Comparison of ENCODE assay signal across 10 cellular contexts in the genomic region with DNA sequence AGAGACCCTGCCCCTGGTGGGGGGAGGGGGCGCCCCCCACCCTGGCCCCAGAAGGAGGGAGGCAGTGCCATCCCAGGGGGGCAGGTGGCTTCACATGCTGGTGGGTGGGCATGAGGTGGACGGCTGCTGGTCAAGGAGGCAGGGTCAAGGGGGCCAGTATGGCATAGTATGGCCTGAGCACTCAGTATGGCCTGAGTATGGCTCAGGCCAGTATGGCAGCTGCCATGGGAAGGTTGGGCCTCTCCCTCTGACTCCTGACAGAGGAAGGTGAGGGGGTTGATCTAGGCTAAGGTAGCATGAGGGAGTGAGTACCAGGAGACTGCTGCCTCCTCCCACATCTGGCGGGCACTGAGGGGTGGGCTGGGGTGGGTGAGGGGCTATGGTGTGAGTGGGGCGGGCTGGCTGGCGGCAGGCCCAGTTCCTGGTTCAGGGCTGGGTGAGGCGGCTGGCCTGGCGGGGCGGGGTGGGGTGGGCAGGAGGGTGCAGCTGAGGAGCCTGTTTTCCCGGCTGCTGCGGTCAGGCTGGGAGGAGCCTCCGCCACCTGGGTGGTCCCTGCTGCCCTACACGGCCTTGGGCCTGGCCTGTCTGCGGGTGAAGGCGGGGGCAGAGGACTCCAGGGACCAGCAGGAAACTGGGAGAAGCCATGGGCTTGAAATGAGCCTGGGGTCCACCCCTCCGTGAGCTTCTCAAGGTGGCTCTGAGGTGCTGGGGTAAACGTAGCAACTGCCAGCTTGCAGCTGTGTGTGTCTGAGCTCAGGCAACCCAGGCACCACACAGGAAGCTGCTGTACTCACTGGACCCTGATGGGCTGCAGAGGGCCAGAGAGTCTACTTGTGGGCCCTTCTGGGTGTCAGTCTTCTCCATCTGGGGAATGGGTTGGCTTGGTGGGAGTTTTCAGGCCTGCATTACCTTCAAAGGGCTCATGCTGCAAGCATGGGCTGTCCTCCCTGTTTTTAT. TPM values are rescaled to one million over a fixed set of nuclear protein-coding genes. Genes with fewer than 3 reads are reported as not detected.
DNase-seq lines count a peak whose midpoint lies in the region; FAIRE-seq and TF ChIP-seq lines count a peak whose summit lies in the region.
"Had no signal": no experiment of that assay in that cellular context is flagged by ENCODE, and none has a peak within 500 bp of the region (broad histone marks: within the 10 kb centered on the region; RNA-seq: fewer than 3 reads in every experiment).

No MANE protein-coding gene starts in this region.

- H2AK5ac ChIP-seq in mesendoderm (ENCODE audit: low read length): no peak overlapping the region

- no peak overlapping the region for H2BK120ac ChIP-seq in mesendoderm (ENCODE audit: low read depth, low read length)

- H2BK5ac ChIP-seq in mesendoderm (ENCODE audit: low read length): no peak overlapping the region

- no peak overlapping the region for H3K56ac ChIP-seq in mesendoderm (ENCODE audit: low read length)

- intact Hi-C loops in adrenal gland (cut with DNase I): no loop called here

- DNase-seq in H4 (ENCODE audit: low spot score) (peak; percentile 46), adrenal gland (no peak), islet precursor cell (peak; percentile 76), small intestine (peak; percentile 22), mesendoderm (no peak), Kasumi-1 (lab: John Stamatoyannopoulos, UW) (no peak), NCI-H1417 (lab: John Stamatoyannopoulos, UW) (no peak)
- DNase-seq in stimulated activated CD4-positive, alpha-beta T cell treated with anti-CD3 and anti-CD28 coated beads, Interleukin-2, amount 100 ng/mL, for 48 hours: no peak

- no peak overlapping the region for H3K18ac ChIP-seq in mesendoderm (ENCODE audit: low read length)

- H3K9me3 ChIP-seq in adrenal gland (replicated peaks in 1 of 3) (no peaks in the 10 kb centered on the region), small intestine (ENCODE audit: control insufficient read depth, low read depth) (no peaks in the 10 kb centered on the region)
- H3K9me3 ChIP-seq: HAP-1 had no signal

- H2BK15ac ChIP-seq in mesendoderm (replicated peaks; ENCODE audit: low read depth): no peak overlapping the region

- peaks cover 52 to 64% of the 10 kb centered on the region in 2 donors for H3K4me1 ChIP-seq in adrenal gland (replicated peaks in 1 of 2)
- H3K4me1 ChIP-seq in small intestine (ENCODE audit: control insufficient read depth in 2 of 2, insufficient read depth in 1 of 2, low read depth in 1 of 2, low read length in 1 of 2): peaks cover 0 to 17% of the 10 kb centered on the region in 2 donors
- no peaks in the 10 kb centered on the region for H3K4me1 ChIP-seq in mesendoderm (ENCODE audit: control insufficient read depth, low read depth, low read length)
- H3K4me1 ChIP-seq: HAP-1 had no signal

- no peak overlapping the region for H3K23ac ChIP-seq in mesendoderm (ENCODE audit: low read length)

- H3K27me3 ChIP-seq in adrenal gland (no peaks in the 10 kb centered on the region), small intestine (ENCODE audit: control insufficient read depth in 2 of 2, insufficient read depth in 2 of 2, low read length in 2 of 2) (no peaks in the 10 kb centered on the region), mesendoderm (ENCODE audit: insufficient read depth, low read length, poor library complexity) (no peaks in the 10 kb centered on the region)

- H3K4me3 ChIP-seq in adrenal gland: no peak overlapping the region
- no peak overlapping the region for H3K4me3 ChIP-seq in small intestine (ENCODE audit: low read depth in 1 of 2, low read length in 2 of 2)
- H3K4me3 ChIP-seq in mesendoderm (ENCODE audit: low read length): no peak overlapping the region
- H3K4me3 ChIP-seq: HAP-1 had no signal

- TF ChIP-seq POLR2A in adrenal gland (IDR thresholded peaks at IDR 0.05): no peak

- 40 to 71% (median 50%) methylated on average over 2 to 16 of the region's 16 CpGs for WGBS in adrenal gland, 4 donors
- WGBS in small intestine, 3 donors: 35 to 45% (median 39%) methylated on average over 15 to 16 of the region's 16 CpGs
- no CpG with 5 or more reads among the region's 16 CpGs for WGBS in mesendoderm (ENCODE audit: extremely low coverage, insufficient coverage, low lambda C conversion rate)

- H3K4ac ChIP-seq in mesendoderm (ENCODE audit: low read depth, low read length): no peak overlapping the region

- no peaks in the 10 kb centered on the region for H3K79me2 ChIP-seq in mesendoderm (ENCODE audit: control insufficient read depth, insufficient read depth, low read length)

- no peak for FAIRE-seq in small intestine (lab: Jason Lieb, UNC)
- FAIRE-seq: colon had no signal

- H3K4me2 ChIP-seq in mesendoderm (ENCODE audit: low read length): no peak overlapping the region

- no peak overlapping the region for H3K9ac ChIP-seq in mesendoderm (ENCODE audit: low read length)

- H3K79me1 ChIP-seq in mesendoderm (ENCODE audit: low read length): no peaks in the 10 kb centered on the region

- no peak overlapping the region for H4K8ac ChIP-seq in mesendoderm (ENCODE audit: low read depth, low read length)

- H3K36me3 ChIP-seq in adrenal gland (replicated peaks in 1 of 2): no peaks in the 10 kb centered on the region
- H3K36me3 ChIP-seq in small intestine (ENCODE audit: control insufficient read depth in 2 of 2, insufficient read depth in 2 of 2, low read length in 2 of 2): no peaks in the 10 kb centered on the region
- no peaks in the 10 kb centered on the region for H3K36me3 ChIP-seq in mesendoderm (ENCODE audit: control insufficient read depth, insufficient read depth, low read length)
- H3K36me3 ChIP-seq: HAP-1 had no signal

- no peak for TF ChIP-seq CTCF in adrenal gland (IDR thresholded peaks at IDR 0.05)

- H4K5ac ChIP-seq in mesendoderm (ENCODE audit: low read length): no peak overlapping the region

- H3K27ac ChIP-seq in adrenal gland: peak overlapping the region in 4 of 5 donors; percentile 36 to 87 (median 74)
- H3K27ac ChIP-seq in small intestine (ENCODE audit: low read depth in 1 of 2, low read length in 1 of 2): peak overlapping the region in 1 of 2 donors; percentile 63
- no peak overlapping the region for H3K27ac ChIP-seq in mesendoderm (ENCODE audit: low read depth, low read length)

RNA-seq across cellular contexts. Expression of gene RAI1, which starts 57.0 kb away (rescaled TPM):
- 2.4 and 3.6 TPM in 2 replicates for total RNA-seq in H4 (2014; rRNA removed; shearing (Covaris generic))
- 10 to 100 TPM; 14.7 to 37.3 (median 28.1) TPM for total RNA-seq in adrenal gland
- 10 to 100 TPM in 2 of 3 donors, 1 to 10 TPM in 1; 4.2 to 31.2 (median 14.6) TPM for polyA plus RNA-seq in adrenal gland
- polyA plus RNA-seq in small intestine: 1 to 10 TPM; 2.4 to 9.3 (median 3.1) TPM
- 0.60 TPM for polyA plus RNA-seq in mesendoderm (2013, experiment 1 of 2)
- 0.69 TPM for polyA plus RNA-seq in mesendoderm (2013, experiment 2 of 2)

Comparison
In these comparisons a context has a peak if more than half of its experiments do, and no peak if none do; other contexts are left out.
1. DNase-seq: peak in H4 (single experiment), islet precursor cell (single experiment) and small intestine (single experiment); none in adrenal gland (0 of 7), mesendoderm (single experiment), Kasumi-1 (0 of 2), NCI-H1417 (0 of 3) and stimulated activated CD4-positive, alpha-beta T cell treated with anti-CD3 and anti-CD28 coated beads, Interleukin-2, amount 100 ng/mL, for 48 hours (0 of 2).